In genomic region chr10:95475827-95476481, GRCh38 we compare ENCODE assay signal across 1 cellular context.
TF ChIP-seq lines count a peak whose summit lies in the region.

No MANE protein-coding gene starts in this region.

TF ChIP-seq in GM23338, 12 proteins besides CTCF, POLR2A, EP300 and RAD21 (continued from another document):
- TF ChIP-seq ZNF462 (CRISPR knock-in tag; IDR thresholded peaks at IDR 0.05) (no peak), STAT1 (IDR thresholded peaks at IDR 0.05; ENCODE audit: unreplicated experiment) (no peak), POLR2AphosphoS5 (IDR thresholded peaks at IDR 0.05; ENCODE audit: low read depth) (no peak), CREB1 (CRISPR knock-in tag; IDR thresholded peaks at IDR 0.05; ENCODE audit: low read depth) (no peak)
